ENCODE assay signal across 25 cellular contexts in the genomic region with DNA sequence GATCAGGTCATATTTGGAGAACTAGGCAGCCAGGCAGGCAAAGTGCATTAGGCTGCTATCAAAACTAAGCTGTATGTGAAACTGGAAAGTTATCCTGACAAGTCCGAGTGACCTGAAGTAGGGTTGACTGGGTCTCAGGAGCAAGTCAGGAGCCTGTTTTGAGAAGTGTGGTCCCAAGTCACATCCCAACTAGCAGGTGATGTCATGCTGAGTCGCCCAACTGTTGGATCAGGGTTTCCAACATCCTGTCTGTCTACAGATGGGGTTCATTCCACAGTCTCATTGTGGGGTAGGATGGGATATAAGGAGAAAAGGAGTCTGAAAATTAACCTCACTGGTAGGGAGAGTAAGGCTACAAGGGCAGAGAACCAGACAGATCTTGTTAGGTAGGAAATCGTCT. TPM values are rescaled to one million over a fixed set of nuclear protein-coding genes. Genes with fewer than 3 reads are reported as not detected.
DNase-seq lines count a peak whose midpoint lies in the region; ATAC-seq and TF ChIP-seq lines count a peak whose summit lies in the region.
"Had no signal": no experiment of that assay in that cellular context is flagged by ENCODE, and none has a peak within 500 bp of the region (broad histone marks: within the 10 kb centered on the region; RNA-seq: fewer than 3 reads in every experiment).

No MANE protein-coding gene starts in this region.

- no peaks in the 10 kb centered on the region for H3K36me3 Mint-ChIP-seq in glutamatergic neuron (ENCODE audit: unreplicated experiment)
- H3K36me3 Mint-ChIP-seq: CD8-positive, alpha-beta memory T cell had no signal

- H3K9me3 Mint-ChIP-seq in glutamatergic neuron (ENCODE audit: unreplicated experiment) = peaks cover 5% of the 10 kb centered on the region
- H3K9me3 Mint-ChIP-seq: CD8-positive, alpha-beta memory T cell had no signal

- H3F3A ChIP-seq in GM23248 (ENCODE audit: insufficient read depth) = peaks cover 7% of the 10 kb centered on the region; the same call in 1 of the 2 replicates

- H3K9me3 ChIP-seq in GM23248 (ENCODE audit: low read depth) = no peaks in the 10 kb centered on the region
- H3K9me3 ChIP-seq: esophagus squamous epithelium, thoracic aorta had no signal

- H3K27me3 ChIP-seq in GM23248 (replicated peaks; ENCODE audit: insufficient read depth) (no peaks in the 10 kb centered on the region), brain microvascular endothelial cell (replicated peaks) (no peaks in the 10 kb centered on the region), kidney epithelial cell (ENCODE audit: control insufficient read depth, insufficient read depth, low read length) (no peaks in the 10 kb centered on the region)
- H3K27me3 ChIP-seq: esophagus squamous epithelium had no signal

- TF ChIP-seq CTCF in brain microvascular endothelial cell (IDR thresholded peaks at IDR 0.05; ENCODE audit: low read depth, low read length, missing control alignments) (no peak), kidney epithelial cell (IDR thresholded peaks at IDR 0.05; ENCODE audit: insufficient read depth, low read length, poor library complexity, severe bottlenecking) (no peak), glutamatergic neuron (IDR thresholded peaks at IDR 0.05; ENCODE audit: partially characterized antibody, unreplicated experiment) (no peak)

- in situ Hi-C loops in GM23248 (cut with MboI) = no loop called here
- in situ Hi-C loops in brain microvascular endothelial cell (cut with HindIII; ENCODE audit: low pct_ligation_motif_present, low sequenced_read_pairs) = no loop called here

- no peak for ATAC-seq in HG03095 (IDR thresholded peaks at IDR 0.05; ENCODE audit: unreplicated experiment)
- ATAC-seq: activated CD8-positive, alpha-beta T cell treated with anti-CD3 and anti-CD28 coated beads, Interleukin-2, amount 10 ng/mL, durations not matched to agents 7 days and 5 days; SK-N-SH treated with all-trans-retinoic acid at 6 μM for 48 hours had no signal

- DNase-seq in GM23248 (peak; percentile 58), LoVo (ENCODE audit: low spot score) (peak; percentile 5), brain microvascular endothelial cell (peak; percentile 68), kidney epithelial cell (ENCODE audit: low read depth) (peak; percentile 10), glutamatergic neuron (no peak), activated gamma-delta T cell (lab: John Stamatoyannopoulos, UW) (no peak), NCI-H1092 treated with DMSO at 0.1 percent for 48 hours (lab: John Stamatoyannopoulos, UW) (no peak)
- DNase-seq: activated CD4-positive, CD25-positive, alpha-beta regulatory T cell; activated CD8-positive, alpha-beta T cell treated with anti-CD3 and anti-CD28 coated beads, Interleukin-2, amount 10 ng/mL, durations not matched to agents 7 days and 5 days; activated naive CD4-positive, alpha-beta T cell treated with anti-CD3 and anti-CD28 coated beads, Interleukin-2, amount 50 U/mL, for 16 hours; activated T-cell treated with anti-CD3 and anti-CD28 coated beads, Interleukin-2, amount 50 U/mL, for 1 hour; CD8-positive, alpha-beta memory T cell; cerebellar nuclear complex; effector memory CD4-positive, alpha-beta T cell; esophagus squamous epithelium; mesendoderm; NCI-H1436 treated with DMSO at 0.1 percent for 48 hours; NCI-H524; nucleus accumbens; stimulated activated CD4-positive, alpha-beta T cell treated with anti-CD3 and anti-CD28 coated beads, Interleukin-4, amount 100 ng/mL, for 1 hour; stimulated activated naive CD4-positive, alpha-beta T cell treated with Interleukin-2 at 50 U/mL for 16 hours had no signal

- H3K9me2 ChIP-seq in GM23248 (ENCODE audit: insufficient read depth) = peaks cover 3% of the 10 kb centered on the region; the same call in 1 of the 2 replicates

- H3K27ac Mint-ChIP-seq in glutamatergic neuron (ENCODE audit: unreplicated experiment) = no peak overlapping the region
- H3K27ac Mint-ChIP-seq: activated CD8-positive, alpha-beta T cell treated with anti-CD3 and anti-CD28 coated beads, Interleukin-2, amount 10 ng/mL, durations not matched to agents 7 days and 5 days; CD8-positive, alpha-beta memory T cell had no signal

- peaks cover 17% of the 10 kb centered on the region for H3K4me1 ChIP-seq in GM23248 (ENCODE audit: insufficient read depth)
- H3K4me1 ChIP-seq: esophagus squamous epithelium had no signal

- H3K4me3 Mint-ChIP-seq in glutamatergic neuron (ENCODE audit: unreplicated experiment) = no peak overlapping the region
- H3K4me3 Mint-ChIP-seq: activated CD8-positive, alpha-beta T cell treated with anti-CD3 and anti-CD28 coated beads, Interleukin-2, amount 10 ng/mL, durations not matched to agents 7 days and 5 days; CD8-positive, alpha-beta memory T cell had no signal

- H3K4me1 Mint-ChIP-seq in glutamatergic neuron (ENCODE audit: low read depth, unreplicated experiment) = peaks cover 6% of the 10 kb centered on the region
- H3K4me1 Mint-ChIP-seq: CD8-positive, alpha-beta memory T cell had no signal

- H3K79me2 ChIP-seq in GM23248 (ENCODE audit: insufficient read depth) = no peaks in the 10 kb centered on the region

- H3K4me3 ChIP-seq in GM23248 (no peak overlapping the region), brain microvascular endothelial cell (ENCODE audit: low read depth, low read length) (no peak overlapping the region), kidney epithelial cell (ENCODE audit: low read depth, low read length) (no peak overlapping the region)
- H3K4me3 ChIP-seq: esophagus squamous epithelium, thoracic aorta had no signal

- WGBS in GM23248 (ENCODE audit: low coverage in 1 of 2, low lambda C conversion rate in 2 of 2, missing lambda C conversion rate in 2 of 2), 2 experiments = 56 to 63% methylated on average over 3 of the region's 3 CpGs

- no peaks in the 10 kb centered on the region for H4K20me1 ChIP-seq in GM23248 (ENCODE audit: insufficient read depth)

- H3K27me3 Mint-ChIP-seq in glutamatergic neuron (ENCODE audit: unreplicated experiment) = peaks cover 2% of the 10 kb centered on the region

- no peak overlapping the region for H3K27ac ChIP-seq in GM23248
- H3K27ac ChIP-seq in brain microvascular endothelial cell = no peak overlapping the region
- H3K27ac ChIP-seq: esophagus squamous epithelium, RWPE1, thoracic aorta had no signal

- H2AFZ ChIP-seq in GM23248 = no peak overlapping the region

- no peak overlapping the region for H3K4me2 ChIP-seq in GM23248 (ENCODE audit: unreplicated experiment)

- H3K9ac ChIP-seq in GM23248 = no peak overlapping the region

- H3K36me3 ChIP-seq in GM23248 (ENCODE audit: low read depth) = no peaks in the 10 kb centered on the region
- no peaks in the 10 kb centered on the region for H3K36me3 ChIP-seq in brain microvascular endothelial cell (replicated peaks)
- H3K36me3 ChIP-seq in kidney epithelial cell (ENCODE audit: control insufficient read depth, insufficient read depth, low read length) = no peaks in the 10 kb centered on the region
- H3K36me3 ChIP-seq: esophagus squamous epithelium, thoracic aorta had no signal

RNA-seq across cellular contexts. Expression of a gene that starts 27.0 kb away (rescaled TPM):
- 0.25 and 0.43 TPM in 2 replicates for total RNA-seq in GM23248 (2014; rRNA removed; shearing (Covaris generic))
- polyA plus RNA-seq in GM23248 (2016; fragmentation: Nextera tagmentation; extraction: Ambion mirVana) = 0.10 and 0.24 TPM in 2 replicates
- total RNA-seq in kidney epithelial cell (0.14 and 0.25 TPM in 2 replicates), glutamatergic neuron (ENCODE audit: unreplicated experiment) (0.34 TPM)
- polyA plus RNA-seq: CD8-positive, alpha-beta memory T cell had no signal

RNA-seq across cellular contexts. Expression of a gene that starts 56.3 kb away (rescaled TPM):
- total RNA-seq in GM23248 (2014; rRNA removed; shearing (Covaris generic)) = 11.9 and 47.2 TPM in 2 replicates
- polyA plus RNA-seq in GM23248 (2016; fragmentation: Nextera tagmentation; extraction: Ambion mirVana) = 35.5 and 38.2 TPM in 2 replicates
- total RNA-seq in kidney epithelial cell = 26.7 and 42.3 TPM in 2 replicates
- 35.6 TPM for total RNA-seq in glutamatergic neuron (ENCODE audit: unreplicated experiment)

Comparison
In these comparisons a context has a peak if more than half of its experiments do, and no peak if none do; other contexts are left out.
1. DNase-seq: peak in GM23248 (single experiment), LoVo (single experiment), brain microvascular endothelial cell (single experiment) and kidney epithelial cell (single experiment); none in glutamatergic neuron (single experiment), activated gamma-delta T cell (single experiment) and NCI-H1092 treated with DMSO at 0.1 percent for 48 hours (single experiment).